11 cellular contexts compared by ENCODE assay signal in genomic region chr6:126156973-126157372, GRCh38.
DNase-seq lines count a peak whose midpoint lies in the region; ATAC-seq, FAIRE-seq and TF ChIP-seq lines count a peak whose summit lies in the region.
"Had no signal": no experiment of that assay in that cellular context is flagged by ENCODE, and none has a peak within 500 bp of the region (broad histone marks: within the 10 kb centered on the region; RNA-seq: fewer than 3 reads in every experiment).

No MANE protein-coding gene starts in this region.

- H3K4me3 ChIP-seq in K562 = no peak overlapping the region
- H3K4me3 ChIP-seq: right atrium auricular region had no signal

- no peak overlapping the region for H3K9ac ChIP-seq in K562 (ENCODE audit: insufficient read depth in 1 of 2, low read depth in 2 of 2, low read length in 2 of 2)

- no peaks in the 10 kb centered on the region for H3K36me3 ChIP-seq in K562 (ENCODE audit: control insufficient read depth, insufficient read depth, low read length)
- H3K36me3 ChIP-seq: right atrium auricular region had no signal

- no peak overlapping the region for H2AFZ ChIP-seq in K562 (ENCODE audit: low read depth, low read length)

- WGBS in K562 (ENCODE audit: insufficient coverage, low coverage, missing lambda C conversion rate) = no CpG with 5 or more reads among the region's 1 CpG

- no peak for TF ChIP-seq POLR2A in K562 (conservative IDR thresholded peaks at IDR 0.05)

- no peaks in the 10 kb centered on the region for H3K9me1 ChIP-seq in K562 (ENCODE audit: control insufficient read depth, insufficient read depth, low read length)

- TF ChIP-seq EP300 in K562 (IDR thresholded peaks at IDR 0.05; ENCODE audit: low read length) = no peak

- in situ Hi-C loops in K562 (cut with MboI) = no loop called here

- H3K27me3 ChIP-seq in K562 (ENCODE audit: control insufficient read depth in 2 of 2, insufficient read depth in 2 of 2, low read length in 2 of 2) = no peaks in the 10 kb centered on the region
- H3K27me3 ChIP-seq: right atrium auricular region had no signal

- no peak for TF ChIP-seq RAD21 in K562 (CRISPR knock-in tag; conservative IDR thresholded peaks at IDR 0.05 in 1 of 2, IDR thresholded peaks at IDR 0.05 in 1 of 2)

- H3K9me3 ChIP-seq in K562 (replicated peaks; ENCODE audit: control insufficient read depth, insufficient read depth, low read depth, low read length) = no peaks in the 10 kb centered on the region

- peaks cover 3 to 11% of the 10 kb centered on the region in 2 experiments; a peak in 3 of 5 replicates for H3K4me1 ChIP-seq in K562 (replicated peaks in 1 of 2; ENCODE audit: control insufficient read depth in 2 of 2, insufficient read depth in 2 of 2, low read length in 2 of 2)
- H3K4me1 ChIP-seq: right atrium auricular region had no signal

- DNase-seq in K562 (ENCODE audit: extremely low read depth in 1 of 4, low spot score in 3 of 4) (peak in 2 of 4 experiments; percentile 11 to 15), NCI-H1930 (lab: John Stamatoyannopoulos, UW) (no peak), EL (no peak)
- DNase-seq in activated CD8-positive, alpha-beta memory T cell treated with anti-CD3 and anti-CD28 coated beads, Interleukin-2, amount 50 U/mL, for 4 hours = no peak
- DNase-seq: activated effector memory CD4-positive, alpha-beta T cell treated with Interleukin-2 at 50 U/mL for 16 hours; NCI-H226 had no signal

- intact Hi-C loops in K562 (cut with micrococcal nuclease) = no loop called here

- H3K27ac ChIP-seq in K562 (ENCODE audit: extremely low read depth, low read depth, low read length) = no peak overlapping the region
- H3K27ac ChIP-seq: right atrium auricular region had no signal

- BruUV-seq in K562 (replicated peaks; lab: Mats Ljungman, UMichigan) = no TSS peak

- no peaks in the 10 kb centered on the region for H3K79me2 ChIP-seq in K562 (ENCODE audit: control insufficient read depth, insufficient read depth, low read length)

- no peaks in the 10 kb centered on the region for H4K20me1 ChIP-seq in K562 (replicated peaks; ENCODE audit: control insufficient read depth, insufficient read depth, low read length)

- no peak for FAIRE-seq in K562 (lab: Jason Lieb, UNC)

- peak; percentile 95 for ATAC-seq in GM18909 (IDR thresholded peaks at IDR 0.05; ENCODE audit: poor library complexity, unreplicated experiment)
- ATAC-seq in GM21717 (IDR thresholded peaks at IDR 0.05; ENCODE audit: unreplicated experiment) = peak; percentile 84
- peak; percentile 89 for ATAC-seq in HG03432 (IDR thresholded peaks at IDR 0.05; ENCODE audit: unreplicated experiment)
- ATAC-seq in K562 = peak; percentile 65
- ATAC-seq: activated CD4-positive, CD25-positive, alpha-beta regulatory T cell treated with anti-CD3 and anti-CD28 coated beads, Interleukin-2, amount 50 U/mL, for 24 hours had no signal

- CTCF ChIA-PET in K562 (lab: Yijun Ruan, JAX; ENCODE audit: low intra/inter-chr PET ratio) = no interaction called here

- POLR2A ChIA-PET in K562 (lab: Yijun Ruan, JAX) = interaction anchor here (0.9 to 1.2 kb wide), 3 partner anchors 11 to 14 kb away, joined by 3 to 5 read pairs (median 3); no protein-coding TSS in a partner anchor

- no peak for TF ChIP-seq CTCF in K562 (IDR thresholded peaks at IDR 0.05 in 2 of 3, conservative IDR thresholded peaks at IDR 0.05 in 1 of 3; ENCODE audit: insufficient read depth in 2 of 3, low read depth in 1 of 3, low read length in 3 of 3)

- H3K4me2 ChIP-seq in K562 (ENCODE audit: insufficient read depth, low read length) = no peak overlapping the region

TF ChIP-seq in K562, 482 proteins besides CTCF, POLR2A, EP300 and RAD21:
- TF ChIP-seq CTBP1 (IDR thresholded peaks at IDR 0.05; ENCODE audit: borderline replicate concordance) = peak; percentile 42; the same call in 1 of the 2 replicates
- TF ChIP-seq SPI1 (IDR thresholded peaks at IDR 0.05; ENCODE audit: borderline replicate concordance, low read depth, low read length) = peak; percentile 93
- 0 out of 2 replicates have a peak, but pooled peaks have one; percentile 1 for TF ChIP-seq CBFA2T3 (IDR thresholded peaks at IDR 0.05)
- TF ChIP-seq, protein P1, sequence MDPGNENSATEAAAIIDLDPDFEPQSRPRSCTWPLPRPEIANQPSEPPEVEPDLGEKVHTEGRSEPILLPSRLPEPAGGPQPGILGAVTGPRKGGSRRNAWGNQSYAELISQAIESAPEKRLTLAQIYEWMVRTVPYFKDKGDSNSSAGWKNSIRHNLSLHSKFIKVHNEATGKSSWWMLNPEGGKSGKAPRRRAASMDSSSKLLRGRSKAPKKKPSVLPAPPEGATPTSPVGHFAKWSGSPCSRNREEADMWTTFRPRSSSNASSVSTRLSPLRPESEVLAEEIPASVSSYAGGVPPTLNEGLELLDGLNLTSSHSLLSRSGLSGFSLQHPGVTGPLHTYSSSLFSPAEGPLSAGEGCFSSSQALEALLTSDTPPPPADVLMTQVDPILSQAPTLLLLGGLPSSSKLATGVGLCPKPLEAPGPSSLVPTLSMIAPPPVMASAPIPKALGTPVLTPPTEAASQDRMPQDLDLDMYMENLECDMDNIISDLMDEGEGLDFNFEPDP (CRISPR knock-in tag; IDR thresholded peaks at IDR 0.05) = no peak
- 0 out of 2 replicates have a peak, but pooled peaks have one; percentile 1 for TF ChIP-seq TCF3 (CRISPR knock-in tag; IDR thresholded peaks at IDR 0.05)
- 0 out of 2 replicates have a peak, but pooled peaks have one; percentile 17 for TF ChIP-seq ZNF75A (CRISPR knock-in tag; IDR thresholded peaks at IDR 0.05)
- TF ChIP-seq SOX6 (IDR thresholded peaks at IDR 0.05) = peak; percentile 39; the same call in 1 of the 2 replicates
- TF ChIP-seq, protein P2, sequence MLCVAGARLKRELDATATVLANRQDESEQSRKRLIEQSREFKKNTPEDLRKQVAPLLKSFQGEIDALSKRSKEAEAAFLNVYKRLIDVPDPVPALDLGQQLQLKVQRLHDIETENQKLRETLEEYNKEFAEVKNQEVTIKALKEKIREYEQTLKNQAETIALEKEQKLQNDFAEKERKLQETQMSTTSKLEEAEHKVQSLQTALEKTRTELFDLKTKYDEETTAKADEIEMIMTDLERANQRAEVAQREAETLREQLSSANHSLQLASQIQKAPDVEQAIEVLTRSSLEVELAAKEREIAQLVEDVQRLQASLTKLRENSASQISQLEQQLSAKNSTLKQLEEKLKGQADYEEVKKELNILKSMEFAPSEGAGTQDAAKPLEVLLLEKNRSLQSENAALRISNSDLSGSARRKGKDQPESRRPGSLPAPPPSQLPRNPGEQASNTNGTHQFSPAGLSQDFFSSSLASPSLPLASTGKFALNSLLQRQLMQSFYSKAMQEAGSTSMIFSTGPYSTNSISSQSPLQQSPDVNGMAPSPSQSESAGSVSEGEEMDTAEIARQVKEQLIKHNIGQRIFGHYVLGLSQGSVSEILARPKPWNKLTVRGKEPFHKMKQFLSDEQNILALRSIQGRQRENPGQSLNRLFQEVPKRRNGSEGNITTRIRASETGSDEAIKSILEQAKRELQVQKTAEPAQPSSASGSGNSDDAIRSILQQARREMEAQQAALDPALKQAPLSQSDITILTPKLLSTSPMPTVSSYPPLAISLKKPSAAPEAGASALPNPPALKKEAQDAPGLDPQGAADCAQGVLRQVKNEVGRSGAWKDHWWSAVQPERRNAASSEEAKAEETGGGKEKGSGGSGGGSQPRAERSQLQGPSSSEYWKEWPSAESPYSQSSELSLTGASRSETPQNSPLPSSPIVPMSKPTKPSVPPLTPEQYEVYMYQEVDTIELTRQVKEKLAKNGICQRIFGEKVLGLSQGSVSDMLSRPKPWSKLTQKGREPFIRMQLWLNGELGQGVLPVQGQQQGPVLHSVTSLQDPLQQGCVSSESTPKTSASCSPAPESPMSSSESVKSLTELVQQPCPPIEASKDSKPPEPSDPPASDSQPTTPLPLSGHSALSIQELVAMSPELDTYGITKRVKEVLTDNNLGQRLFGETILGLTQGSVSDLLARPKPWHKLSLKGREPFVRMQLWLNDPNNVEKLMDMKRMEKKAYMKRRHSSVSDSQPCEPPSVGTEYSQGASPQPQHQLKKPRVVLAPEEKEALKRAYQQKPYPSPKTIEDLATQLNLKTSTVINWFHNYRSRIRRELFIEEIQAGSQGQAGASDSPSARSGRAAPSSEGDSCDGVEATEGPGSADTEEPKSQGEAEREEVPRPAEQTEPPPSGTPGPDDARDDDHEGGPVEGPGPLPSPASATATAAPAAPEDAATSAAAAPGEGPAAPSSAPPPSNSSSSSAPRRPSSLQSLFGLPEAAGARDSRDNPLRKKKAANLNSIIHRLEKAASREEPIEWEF (CRISPR knock-in tag; IDR thresholded peaks at IDR 0.05) = no peak
- no peak for TF ChIP-seq THRAP3 (IDR thresholded peaks at IDR 0.05; ENCODE audit: borderline replicate concordance)
- 0 out of 2 replicates have a peak, but pooled peaks have one; percentile 39 for TF ChIP-seq ESRRA (IDR thresholded peaks at IDR 0.05; ENCODE audit: borderline replicate concordance, low read depth)
